1 cellular context compared by ENCODE assay signal in the genomic region with DNA sequence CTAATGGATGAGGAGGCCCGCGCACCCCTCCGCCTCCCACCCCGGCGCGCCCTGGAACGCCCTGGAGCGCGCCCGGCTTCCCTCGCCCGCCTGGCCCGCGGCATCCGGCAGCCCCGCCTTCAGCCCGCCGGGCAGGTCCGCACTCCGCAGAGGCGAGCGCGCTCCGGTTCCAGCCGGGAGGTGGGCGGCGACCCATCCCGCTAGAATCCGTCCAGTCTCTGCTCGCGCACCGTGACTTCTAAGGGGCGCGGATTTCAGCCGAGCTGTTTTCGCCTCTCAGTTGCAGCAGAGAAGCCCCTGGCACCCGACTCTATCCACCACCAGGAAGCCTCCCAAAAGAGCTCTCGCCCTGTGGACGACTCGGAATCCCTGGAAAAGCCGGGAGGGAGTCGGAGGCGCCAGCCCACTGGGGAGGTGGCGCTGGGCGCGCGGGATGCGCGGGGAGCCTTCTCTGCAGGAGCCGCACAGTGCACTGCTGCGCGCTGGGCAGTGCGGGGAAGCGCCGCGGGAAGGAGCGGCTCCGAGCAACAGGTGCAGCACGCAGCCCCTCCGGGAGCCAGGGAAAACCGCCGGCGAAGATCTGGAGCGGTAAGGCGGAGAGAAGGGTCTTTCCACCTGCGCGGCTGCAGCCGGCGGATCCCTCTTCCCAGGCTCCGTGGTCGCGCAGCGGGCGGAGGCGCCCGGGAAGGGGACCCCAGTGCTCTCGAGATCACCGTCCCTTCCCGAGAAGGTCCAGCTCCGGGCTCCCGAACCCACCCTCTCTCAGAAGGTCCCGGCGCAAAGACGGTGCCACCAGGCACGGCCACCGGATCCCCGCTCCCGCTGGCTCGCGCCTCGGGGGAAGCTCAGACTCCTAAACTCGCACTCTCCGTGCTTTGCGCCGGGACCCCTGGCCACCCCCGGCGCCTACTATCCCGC.
TF ChIP-seq lines count a peak whose summit lies in the region.

A gene with protein sequence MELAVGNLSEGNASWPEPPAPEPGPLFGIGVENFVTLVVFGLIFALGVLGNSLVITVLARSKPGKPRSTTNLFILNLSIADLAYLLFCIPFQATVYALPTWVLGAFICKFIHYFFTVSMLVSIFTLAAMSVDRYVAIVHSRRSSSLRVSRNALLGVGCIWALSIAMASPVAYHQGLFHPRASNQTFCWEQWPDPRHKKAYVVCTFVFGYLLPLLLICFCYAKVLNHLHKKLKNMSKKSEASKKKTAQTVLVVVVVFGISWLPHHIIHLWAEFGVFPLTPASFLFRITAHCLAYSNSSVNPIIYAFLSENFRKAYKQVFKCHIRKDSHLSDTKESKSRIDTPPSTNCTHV (plus strand): TSS at position 266 of the 918 bp plus-strand sequence. CDS start 701 bp downstream, outside the sequence.

TF ChIP-seq in SK-N-SH treated with all-trans-retinoic acid at 6 μM for 48 hours, 23 proteins besides CTCF, POLR2A, EP300 and RAD21 (continued from another document):
- TF ChIP-seq GLIS3 (CRISPR knock-in tag; IDR thresholded peaks at IDR 0.05): no peak
- TF ChIP-seq, protein P1, sequence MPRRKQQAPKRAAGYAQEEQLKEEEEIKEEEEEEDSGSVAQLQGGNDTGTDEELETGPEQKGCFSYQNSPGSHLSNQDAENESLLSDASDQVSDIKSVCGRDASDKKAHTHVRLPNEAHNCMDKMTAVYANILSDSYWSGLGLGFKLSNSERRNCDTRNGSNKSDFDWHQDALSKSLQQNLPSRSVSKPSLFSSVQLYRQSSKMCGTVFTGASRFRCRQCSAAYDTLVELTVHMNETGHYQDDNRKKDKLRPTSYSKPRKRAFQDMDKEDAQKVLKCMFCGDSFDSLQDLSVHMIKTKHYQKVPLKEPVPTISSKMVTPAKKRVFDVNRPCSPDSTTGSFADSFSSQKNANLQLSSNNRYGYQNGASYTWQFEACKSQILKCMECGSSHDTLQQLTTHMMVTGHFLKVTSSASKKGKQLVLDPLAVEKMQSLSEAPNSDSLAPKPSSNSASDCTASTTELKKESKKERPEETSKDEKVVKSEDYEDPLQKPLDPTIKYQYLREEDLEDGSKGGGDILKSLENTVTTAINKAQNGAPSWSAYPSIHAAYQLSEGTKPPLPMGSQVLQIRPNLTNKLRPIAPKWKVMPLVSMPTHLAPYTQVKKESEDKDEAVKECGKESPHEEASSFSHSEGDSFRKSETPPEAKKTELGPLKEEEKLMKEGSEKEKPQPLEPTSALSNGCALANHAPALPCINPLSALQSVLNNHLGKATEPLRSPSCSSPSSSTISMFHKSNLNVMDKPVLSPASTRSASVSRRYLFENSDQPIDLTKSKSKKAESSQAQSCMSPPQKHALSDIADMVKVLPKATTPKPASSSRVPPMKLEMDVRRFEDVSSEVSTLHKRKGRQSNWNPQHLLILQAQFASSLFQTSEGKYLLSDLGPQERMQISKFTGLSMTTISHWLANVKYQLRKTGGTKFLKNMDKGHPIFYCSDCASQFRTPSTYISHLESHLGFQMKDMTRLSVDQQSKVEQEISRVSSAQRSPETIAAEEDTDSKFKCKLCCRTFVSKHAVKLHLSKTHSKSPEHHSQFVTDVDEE (CRISPR knock-in tag; IDR thresholded peaks at IDR 0.05): no peak
- no peak for TF ChIP-seq ZFP30 (CRISPR knock-in tag; IDR thresholded peaks at IDR 0.05)
- TF ChIP-seq RARB (CRISPR knock-in tag; IDR thresholded peaks at IDR 0.05): no peak
- TF ChIP-seq ZNF565 (CRISPR knock-in tag; conservative IDR thresholded peaks at IDR 0.05; ENCODE audit: low read depth): no peak
- TF ChIP-seq ZNF8 (CRISPR knock-in tag; IDR thresholded peaks at IDR 0.05): no peak
- TF ChIP-seq TCF4 (CRISPR knock-in tag; IDR thresholded peaks at IDR 0.05; ENCODE audit: borderline replicate concordance): no peak
- TF ChIP-seq, protein P2, sequence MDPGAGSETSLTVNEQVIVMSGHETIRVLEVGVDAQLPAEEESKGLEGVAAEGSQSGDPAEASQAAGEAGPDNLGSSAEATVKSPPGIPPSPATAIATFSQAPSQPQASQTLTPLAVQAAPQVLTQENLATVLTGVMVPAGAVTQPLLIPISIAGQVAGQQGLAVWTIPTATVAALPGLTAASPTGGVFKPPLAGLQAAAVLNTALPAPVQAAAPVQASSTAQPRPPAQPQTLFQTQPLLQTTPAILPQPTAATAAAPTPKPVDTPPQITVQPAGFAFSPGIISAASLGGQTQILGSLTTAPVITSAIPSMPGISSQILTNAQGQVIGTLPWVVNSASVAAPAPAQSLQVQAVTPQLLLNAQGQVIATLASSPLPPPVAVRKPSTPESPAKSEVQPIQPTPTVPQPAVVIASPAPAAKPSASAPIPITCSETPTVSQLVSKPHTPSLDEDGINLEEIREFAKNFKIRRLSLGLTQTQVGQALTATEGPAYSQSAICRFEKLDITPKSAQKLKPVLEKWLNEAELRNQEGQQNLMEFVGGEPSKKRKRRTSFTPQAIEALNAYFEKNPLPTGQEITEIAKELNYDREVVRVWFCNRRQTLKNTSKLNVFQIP (CRISPR knock-in tag; IDR thresholded peaks at IDR 0.05; ENCODE audit: borderline replicate concordance, low read depth): no peak
- TF ChIP-seq ISL1 (CRISPR knock-in tag; IDR thresholded peaks at IDR 0.05): no peak
- TF ChIP-seq, protein P3, sequence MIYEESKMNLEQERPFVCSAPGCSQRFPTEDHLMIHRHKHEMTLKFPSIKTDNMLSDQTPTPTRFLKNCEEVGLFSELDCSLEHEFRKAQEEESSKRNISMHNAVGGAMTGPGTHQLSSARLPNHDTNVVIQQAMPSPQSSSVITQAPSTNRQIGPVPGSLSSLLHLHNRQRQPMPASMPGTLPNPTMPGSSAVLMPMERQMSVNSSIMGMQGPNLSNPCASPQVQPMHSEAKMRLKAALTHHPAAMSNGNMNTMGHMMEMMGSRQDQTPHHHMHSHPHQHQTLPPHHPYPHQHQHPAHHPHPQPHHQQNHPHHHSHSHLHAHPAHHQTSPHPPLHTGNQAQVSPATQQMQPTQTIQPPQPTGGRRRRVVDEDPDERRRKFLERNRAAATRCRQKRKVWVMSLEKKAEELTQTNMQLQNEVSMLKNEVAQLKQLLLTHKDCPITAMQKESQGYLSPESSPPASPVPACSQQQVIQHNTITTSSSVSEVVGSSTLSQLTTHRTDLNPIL (CRISPR knock-in tag; IDR thresholded peaks at IDR 0.05; ENCODE audit: low read depth): no peak
- TF ChIP-seq PPARA (CRISPR knock-in tag; IDR thresholded peaks at IDR 0.05; ENCODE audit: borderline replicate concordance): no peak
- no peak for TF ChIP-seq ZFP3 (CRISPR knock-in tag; IDR thresholded peaks at IDR 0.05)
